In genomic region chr15:46091860-46092450, GRCh38 we compare ENCODE assay signal across 9 cellular contexts.
DNase-seq lines count a peak whose midpoint lies in the region; ATAC-seq and TF ChIP-seq lines count a peak whose summit lies in the region.
"Had no signal": no experiment of that assay in that cellular context is flagged by ENCODE, and none has a peak within 500 bp of the region (broad histone marks: within the 10 kb centered on the region; RNA-seq: fewer than 3 reads in every experiment).

No MANE protein-coding gene starts in this region.

- ATAC-seq in GM21381 (IDR thresholded peaks at IDR 0.05; ENCODE audit: unreplicated experiment) (no peak), GM21786 (IDR thresholded peaks at IDR 0.05; ENCODE audit: unreplicated experiment) (no peak), GM19397 (IDR thresholded peaks at IDR 0.05; ENCODE audit: unreplicated experiment) (no peak)

- peaks cover 8% of the 10 kb centered on the region for H3K9me3 Mint-ChIP-seq in chondrocyte (ENCODE audit: low read depth)

- no peak overlapping the region for H3K27ac Mint-ChIP-seq in chondrocyte (ENCODE audit: unreplicated experiment)

- H3K27me3 Mint-ChIP-seq in chondrocyte (ENCODE audit: low read depth) = no peaks in the 10 kb centered on the region

- H3K4me1 Mint-ChIP-seq in chondrocyte (ENCODE audit: low read depth) = no peaks in the 10 kb centered on the region

- no peaks in the 10 kb centered on the region for H3K9me3 ChIP-seq in parathyroid adenoma (ENCODE audit: control insufficient read depth, low read length)

- DNase-seq in AG20443 (ENCODE audit: low spot score) (peak; percentile 8), H4 (ENCODE audit: low spot score) (peak; percentile 44), NCI-H69 (lab: John Stamatoyannopoulos, UW) (peak; percentile 84), chondrocyte (ENCODE audit: low spot score) (no peak)

- no peak overlapping the region for H3K9ac ChIP-seq in parathyroid adenoma

- no peaks in the 10 kb centered on the region for H3K4me1 ChIP-seq in parathyroid adenoma

- H3K4me3 Mint-ChIP-seq in chondrocyte (ENCODE audit: unreplicated experiment) = no peak overlapping the region

- H3K4me2 ChIP-seq in parathyroid adenoma (ENCODE audit: low read length) = no peak overlapping the region

- H2AFZ ChIP-seq in parathyroid adenoma = no peak overlapping the region

- no peaks in the 10 kb centered on the region for H3K79me2 ChIP-seq in parathyroid adenoma

- H3K36me3 ChIP-seq in parathyroid adenoma (ENCODE audit: control insufficient read depth, insufficient read depth, low read length) = no peaks in the 10 kb centered on the region

- TF ChIP-seq CTCF in chondrocyte (IDR thresholded peaks at IDR 0.05) (peak; percentile 57), parathyroid adenoma (IDR thresholded peaks at IDR 0.05) (peak; percentile 8)

- no peak overlapping the region for H3K27ac ChIP-seq in parathyroid adenoma
- H3K27ac ChIP-seq: epithelial cell of prostate had no signal

- H3K27me3 ChIP-seq in parathyroid adenoma (ENCODE audit: control insufficient read depth, insufficient read depth, low read length) = no peaks in the 10 kb centered on the region

- H3K36me3 Mint-ChIP-seq in chondrocyte (ENCODE audit: low read depth) = no peaks in the 10 kb centered on the region

- no peak overlapping the region for H3K4me3 ChIP-seq in parathyroid adenoma (ENCODE audit: low read depth, low read length)
